8 cellular contexts compared by ENCODE assay signal in genomic region chr19:610801-611505, GRCh38. TPM values are rescaled to one million over a fixed set of nuclear protein-coding genes. Genes with fewer than 3 reads are reported as not detected.
A peak's percentile ranks its signal among the peaks of the same experiment; 100 is the strongest.
DNase-seq lines count a peak whose midpoint lies in the region; ATAC-seq lines count a peak whose summit lies in the region.

No MANE protein-coding gene starts in this region.

- no peaks in the 10 kb centered on the region for H3K27me3 ChIP-seq in right cardiac atrium (ENCODE audit: control insufficient read depth, insufficient read depth)

- ATAC-seq in right cardiac atrium (peak; percentile 29 to 47), HG03342 (IDR thresholded peaks at IDR 0.05; ENCODE audit: unreplicated experiment) (no peak), HG02588 (IDR thresholded peaks at IDR 0.05; ENCODE audit: unreplicated experiment) (no peak)

- H3K9me3 Mint-ChIP-seq in activated naive CD4-positive, alpha-beta T cell treated with anti-CD3 and anti-CD28 coated beads for 36 hours, result no peaks in the 10 kb centered on the region

- H3K27ac Mint-ChIP-seq in activated naive CD4-positive, alpha-beta T cell treated with anti-CD3 and anti-CD28 coated beads for 36 hours, result peak overlapping the region; percentile 94

- intact Hi-C loops in activated naive CD4-positive, alpha-beta T cell treated with anti-CD3 and anti-CD28 coated beads for 36 hours (cut with micrococcal nuclease), result loop anchor here (1.0 to 5.0 kb wide), 5 partner anchors 22 to 651 kb away; partner anchors contain the start of genes BSG and POLRMT
- intact Hi-C loops in right cardiac atrium (cut with DNase I), result no loop called here

- WGBS in right cardiac atrium, result 35% methylated on average over 37 of the region's 37 CpGs

- CTCF ChIA-PET in activated naive CD4-positive, alpha-beta T cell treated with anti-CD3 and anti-CD28 coated beads for 36 hours (lab: Charles Lee), result interaction anchor here (1.0 kb wide), 1 partner anchor 16 kb away, joined by 3 read pairs; no protein-coding TSS in a partner anchor

- no peaks in the 10 kb centered on the region for H3K4me1 ChIP-seq in right cardiac atrium (ENCODE audit: control insufficient read depth, insufficient read depth, low read length)

- DNase-seq in RPMI8226 (peak; percentile 29), right cardiac atrium (peak; percentile 47 to 84 (median 82)), NCI-H146 treated with DMSO at 0.1 percent for 48 hours (lab: John Stamatoyannopoulos, UW; ENCODE audit: unreplicated experiment) (no peak)
- DNase-seq in activated naive CD4-positive, alpha-beta T cell treated with anti-CD3 and anti-CD28 coated beads for 36 hours, result peak; percentile 73
- DNase-seq in stimulated activated CD4-positive, alpha-beta T cell treated with anti-CD3 and anti-CD28 coated beads, Interleukin-1b, Interleukin-23, amount 100 ng/mL, for 48 hours, result peak; percentile 67

- H3K4me3 Mint-ChIP-seq in activated naive CD4-positive, alpha-beta T cell treated with anti-CD3 and anti-CD28 coated beads for 36 hours, result peak overlapping the region; percentile 82

- peaks cover 10% of the 10 kb centered on the region for H3K36me3 Mint-ChIP-seq in activated naive CD4-positive, alpha-beta T cell treated with anti-CD3 and anti-CD28 coated beads for 36 hours (ENCODE audit: low read depth)

- peaks cover 28% of the 10 kb centered on the region for H3K4me1 Mint-ChIP-seq in activated naive CD4-positive, alpha-beta T cell treated with anti-CD3 and anti-CD28 coated beads for 36 hours (ENCODE audit: low read depth)

- no peak overlapping the region for H3K27ac ChIP-seq in right cardiac atrium (ENCODE audit: low read length)

- H3K9me3 ChIP-seq in right cardiac atrium (ENCODE audit: control insufficient read depth, low read length), result no peaks in the 10 kb centered on the region

- peak overlapping the region; percentile 11; the same call in 1 of the 2 replicates for H3K4me3 ChIP-seq in GM08714 (ENCODE audit: low read length)
- no peak overlapping the region for H3K4me3 ChIP-seq in right cardiac atrium (ENCODE audit: low read length)

- no peaks in the 10 kb centered on the region for H3K27me3 Mint-ChIP-seq in activated naive CD4-positive, alpha-beta T cell treated with anti-CD3 and anti-CD28 coated beads for 36 hours (ENCODE audit: low read depth)

RNA-seq across cellular contexts. Expression of gene HCN2, which starts 21.3 kb away (rescaled TPM):
- under 1 TPM; 0.41 to 0.49 TPM for total RNA-seq in activated naive CD4-positive, alpha-beta T cell treated with anti-CD3 and anti-CD28 coated beads for 36 hours
- total RNA-seq in right cardiac atrium, result 10 to 100 TPM; 15.8 to 24.7 (median 21.7) TPM
- 19.3 TPM for polyA plus RNA-seq in right cardiac atrium

RNA-seq across cellular contexts. Expression of gene POLRMT, which starts 22.4 kb away (rescaled TPM):
- 10 to 100 TPM; 63.8 to 65.6 TPM for total RNA-seq in activated naive CD4-positive, alpha-beta T cell treated with anti-CD3 and anti-CD28 coated beads for 36 hours
- 10 to 100 TPM; 36.1 to 46.4 (median 45.1) TPM for total RNA-seq in right cardiac atrium
- polyA plus RNA-seq in right cardiac atrium, result 36.8 TPM

RNA-seq across cellular contexts. Expression of gene FGF22, which starts 28.7 kb away (rescaled TPM):
- total RNA-seq in activated naive CD4-positive, alpha-beta T cell treated with anti-CD3 and anti-CD28 coated beads for 36 hours, result not detected
- total RNA-seq in right cardiac atrium, result under 1 TPM in 3 of 4 donors, not detected in 1; 0.15 to 0.34 (median 0.17) TPM
- 0.23 TPM for polyA plus RNA-seq in right cardiac atrium

RNA-seq across cellular contexts. Expression of gene BSG, which starts 38.6 kb away (rescaled TPM):
- 100 to 1,000 TPM; 160 to 161 TPM for total RNA-seq in activated naive CD4-positive, alpha-beta T cell treated with anti-CD3 and anti-CD28 coated beads for 36 hours
- total RNA-seq in right cardiac atrium, result 1,000 to 10,000 TPM; 1,142 to 1,510 (median 1,274) TPM
- 1,705 TPM for polyA plus RNA-seq in right cardiac atrium

RNA-seq across cellular contexts. Expression of gene RNF126, which starts 52.1 kb away (rescaled TPM):
- 100 to 1,000 TPM in 1 of 2 experiments, 10 to 100 TPM in 1; 99.5 to 108 TPM for total RNA-seq in activated naive CD4-positive, alpha-beta T cell treated with anti-CD3 and anti-CD28 coated beads for 36 hours
- total RNA-seq in right cardiac atrium, result 10 to 100 TPM; 21.7 to 37.6 (median 28.0) TPM
- 24.5 TPM for polyA plus RNA-seq in right cardiac atrium

Comparison
In these comparisons a context has a peak if more than half of its experiments do, and no peak if none do; other contexts are left out.
1. ATAC-seq: peak in right cardiac atrium (2 of 2); none in HG03342 (single experiment) and HG02588 (single experiment).
2. RNA of gene HCN2, which starts 21.3 kb away (total RNA-seq): 15.8 to 24.7 TPM in right cardiac atrium; 0.41 to 0.49 TPM in activated naive CD4-positive, alpha-beta T cell treated with anti-CD3 and anti-CD28 coated beads for 36 hours; every median in the first group is over 10 times any median in the second.